Comparison of ENCODE assay signal across 32 cellular contexts in the genomic region with DNA sequence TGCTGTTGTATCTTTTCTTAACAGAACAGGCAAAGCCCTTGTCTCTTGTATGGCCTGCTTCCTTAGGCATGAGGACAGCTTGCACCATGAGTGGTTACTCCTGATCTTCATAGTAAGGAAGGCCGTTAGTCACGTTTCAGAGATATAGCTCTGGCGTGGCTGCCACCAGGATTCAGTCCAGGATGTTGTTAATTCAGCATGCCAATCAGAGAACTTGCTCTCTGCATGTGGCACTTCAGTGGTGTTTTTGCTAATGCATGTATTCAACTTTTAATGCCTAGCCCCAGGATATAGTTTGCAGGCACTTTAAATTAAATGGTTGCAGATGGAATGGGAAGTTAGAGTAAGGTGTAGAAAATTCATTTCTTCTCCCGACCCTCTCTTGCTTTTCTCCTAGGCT.
"Had no signal": no experiment of that assay in that cellular context is flagged by ENCODE, and none has a peak within 500 bp of the region (broad histone marks: within the 10 kb centered on the region; RNA-seq: fewer than 3 reads in every experiment).

No MANE protein-coding gene starts in this region.

- H3K4me3 ChIP-seq: dorsolateral prefrontal cortex, gastroesophageal sphincter, lung, mucosa of descending colon, pancreas, smooth muscle cell, suprapubic skin, transverse colon, upper lobe of right lung, uterus had no signal

- H3K27ac ChIP-seq: epithelial cell of prostate, gastroesophageal sphincter, neutrophil, pancreas, suprapubic skin, transverse colon, upper lobe of right lung, uterus had no signal

- DNase-seq: dorsolateral prefrontal cortex; effector CD4-positive, alpha-beta T cell; foreskin fibroblast; hypothalamus; immature natural killer cell; islet precursor cell; kidney glomerular epithelial cell; left colon; mucosa of descending colon; naive B cell; pancreas; retina; stimulated activated CD4-positive, alpha-beta T cell treated with anti-CD3 and anti-CD28 coated beads, Interleukin-12 subunit alpha, Interleukin-12 subunit beta, amount 100 ng/mL, for 4 hours; stimulated activated CD4-positive, alpha-beta T cell treated with anti-CD3 and anti-CD28 coated beads, Interleukin-1b, Interleukin-23, amount 100 ng/mL, for 48 hours; stimulated activated CD4-positive, alpha-beta T cell treated with anti-CD3 and anti-CD28 coated beads, Interleukin-4, amount 100 ng/mL, for 1 hour; stimulated activated CD8-positive, alpha-beta memory T cell treated with anti-CD3 and anti-CD28 coated beads, Interleukin-4, amount 100 ng/mL, for 48 hours; stimulated activated naive CD4-positive, alpha-beta T cell; stimulated activated naive CD8-positive, alpha-beta T cell treated with anti-CD3 and anti-CD28 coated beads, Interleukin-15, amount 100 ng/mL, for 72 hours; transverse colon; upper lobe of right lung; uterus had no signal

- ATAC-seq: esophagus mucosa; gastroesophageal sphincter; left colon; mucosa of descending colon; natural killer cell treated with Interleukin-12 subunit alpha and Interleukin-12 subunit beta and Interleukin-15 and Interleukin-18, amount 100 ng/mL, for 72 hours; pancreas; sciatic nerve; stimulated activated naive CD8-positive, alpha-beta T cell treated with anti-CD3 and anti-CD28 coated beads, Interleukin-15, amount 100 ng/mL, for 72 hours; upper lobe of right lung had no signal

- H3K4me1 ChIP-seq: upper lobe of right lung, uterus had no signal

- H3K27me3 ChIP-seq: dorsolateral prefrontal cortex, gastroesophageal sphincter, neutrophil, pancreas, suprapubic skin, transverse colon, upper lobe of right lung, uterus had no signal

- H3K27ac Mint-ChIP-seq: immature natural killer cell; memory B cell; natural killer cell treated with Interleukin-12 subunit alpha and Interleukin-12 subunit beta and Interleukin-15 and Interleukin-18, amount 100 ng/mL, for 72 hours; stimulated activated naive CD8-positive, alpha-beta T cell treated with anti-CD3 and anti-CD28 coated beads, Interleukin-15, amount 100 ng/mL, for 72 hours had no signal

- H3K4me3 Mint-ChIP-seq: immature natural killer cell; memory B cell; naive B cell; natural killer cell treated with Interleukin-12 subunit alpha and Interleukin-12 subunit beta and Interleukin-15 and Interleukin-18, amount 100 ng/mL, for 72 hours; neural crest cell; stimulated activated naive CD8-positive, alpha-beta T cell treated with anti-CD3 and anti-CD28 coated beads, Interleukin-15, amount 100 ng/mL, for 72 hours had no signal

- H3K36me3 ChIP-seq: pancreas, uterus had no signal

- H3K36me3 Mint-ChIP-seq: naive B cell; natural killer cell treated with Interleukin-12 subunit alpha and Interleukin-12 subunit beta and Interleukin-15 and Interleukin-18, amount 100 ng/mL, for 72 hours had no signal

- H3K27me3 Mint-ChIP-seq: memory B cell; naive B cell; natural killer cell treated with Interleukin-12 subunit alpha and Interleukin-12 subunit beta and Interleukin-15 and Interleukin-18, amount 100 ng/mL, for 72 hours; stimulated activated naive CD8-positive, alpha-beta T cell treated with anti-CD3 and anti-CD28 coated beads, Interleukin-15, amount 100 ng/mL, for 72 hours had no signal

- H3K9me3 ChIP-seq: gastroesophageal sphincter, mucosa of descending colon, neutrophil, pancreas, suprapubic skin, transverse colon, upper lobe of right lung, uterus had no signal

- H3K9me3 Mint-ChIP-seq: immature natural killer cell; memory B cell; naive B cell; natural killer cell treated with Interleukin-12 subunit alpha and Interleukin-12 subunit beta and Interleukin-15 and Interleukin-18, amount 100 ng/mL, for 72 hours; neural crest cell; stimulated activated naive CD8-positive, alpha-beta T cell treated with anti-CD3 and anti-CD28 coated beads, Interleukin-15, amount 100 ng/mL, for 72 hours had no signal
